Comparison of ENCODE assay signal across 1 cellular context in genomic region chr14:89162586-89162985, GRCh38.
TF ChIP-seq lines count a peak whose summit lies in the region.

No MANE protein-coding gene starts in this region.

TF ChIP-seq in HepG2, 621 proteins besides CTCF, POLR2A, EP300 and RAD21:
- TF ChIP-seq AGO2 (optimal IDR thresholded peaks at IDR 0.05; ENCODE audit: low read depth, low read length) (peak; percentile 49), ZNF749 (CRISPR knock-in tag; IDR thresholded peaks at IDR 0.05; ENCODE audit: borderline replicate concordance) (no peak), ZBTB38 (CRISPR knock-in tag; IDR thresholded peaks at IDR 0.05) (0 out of 2 replicates have a peak, but pooled peaks have one; percentile 17), AGO1 (IDR thresholded peaks at IDR 0.05; ENCODE audit: low read depth, low read length, poor library complexity, severe bottlenecking) (no peak)
